In the genomic region with DNA sequence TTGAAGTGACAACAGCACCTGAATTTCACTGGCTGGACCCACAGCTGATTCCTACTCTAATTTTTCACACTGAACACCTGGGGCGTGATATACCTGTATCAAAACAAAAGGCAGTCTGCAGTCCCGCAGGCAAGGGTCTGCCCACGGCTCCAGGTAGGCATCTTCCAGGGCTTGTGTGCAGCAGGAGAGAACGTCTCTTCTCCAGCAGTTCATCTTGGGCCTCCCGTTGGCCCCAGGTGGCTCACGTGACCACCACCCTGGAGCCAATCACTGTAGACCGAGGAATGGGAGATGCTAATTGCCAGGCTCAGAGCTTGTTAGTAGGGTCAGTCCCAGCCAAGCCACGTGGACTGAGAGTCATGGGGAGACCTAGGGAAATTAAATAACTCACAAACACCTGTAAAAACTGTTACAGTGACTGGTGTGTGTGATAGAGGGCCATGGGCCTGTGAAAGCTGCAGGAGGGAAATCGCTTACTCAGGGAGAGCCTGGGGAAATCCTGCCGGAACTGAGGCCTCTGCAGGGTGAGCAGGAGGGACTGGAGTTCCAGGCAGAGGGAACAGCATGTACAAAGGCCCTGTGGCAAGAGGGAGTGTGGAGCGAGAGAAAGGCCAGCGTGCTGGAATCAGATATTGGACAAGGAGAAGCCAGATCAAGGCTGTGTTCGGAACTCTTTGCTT, we compare ENCODE assay signal across 21 cellular contexts.
DNase-seq lines count a peak whose midpoint lies in the region; ATAC-seq, FAIRE-seq and TF ChIP-seq lines count a peak whose summit lies in the region.
"Had no signal": no experiment of that assay in that cellular context is flagged by ENCODE, and none has a peak within 500 bp of the region (broad histone marks: within the 10 kb centered on the region; RNA-seq: fewer than 3 reads in every experiment).

No MANE protein-coding gene starts in this region.

- TF ChIP-seq EP300 in K562 (IDR thresholded peaks at IDR 0.05; ENCODE audit: low read length): no peak

- DNase-seq in IMR-90: no peak
- peak; percentile 87 for DNase-seq in NCI-H82 (lab: John Stamatoyannopoulos, UW)
- DNase-seq in K562 (ENCODE audit: extremely low read depth in 1 of 4, low spot score in 3 of 4): no peak
- no peak for DNase-seq in nephron progenitor cell
- no peak for DNase-seq in GF-D8 (lab: John Stamatoyannopoulos, UW)
- no peak for DNase-seq in right atrium auricular region (ENCODE audit: low spot score)
- DNase-seq: ACHN, AML-193, GDM1, GM23248, NCI-H1048, NCI-H1436 treated with DMSO at 0.1 percent for 48 hours, NCI-H2029 treated with DMSO at 0.1 percent for 48 hours, NCI-H510A treated with DMSO at 0.1 percent for 48 hours, RPMI8226 had no signal

- peak overlapping the region; percentile 7 for H2AK9ac ChIP-seq in IMR-90 (replicated peaks; ENCODE audit: low read depth, low read length, poor library complexity)

- no peak for ATAC-seq in IMR-90 (ENCODE audit: low read depth)
- no peak for ATAC-seq in K562
- ATAC-seq in esophagus mucosa: no peak
- ATAC-seq: HCT116 had no signal

- H3K9ac ChIP-seq in IMR-90 (ENCODE audit: low read depth, low read length) (no peak overlapping the region), K562 (ENCODE audit: insufficient read depth in 1 of 2, low read depth in 2 of 2, low read length in 2 of 2) (no peak overlapping the region)
- H3K9ac ChIP-seq: GM23248 had no signal

- no peak for TF ChIP-seq POLR2A in IMR-90 (IDR thresholded peaks at IDR 0.05; ENCODE audit: low read depth, low read length)
- TF ChIP-seq POLR2A in K562 (conservative IDR thresholded peaks at IDR 0.05): no peak

- TF ChIP-seq RAD21 in IMR-90 (IDR thresholded peaks at IDR 0.05; ENCODE audit: low read length): no peak
- TF ChIP-seq RAD21 in K562 (CRISPR knock-in tag; conservative IDR thresholded peaks at IDR 0.05 in 1 of 2, IDR thresholded peaks at IDR 0.05 in 1 of 2): no peak

- no peak overlapping the region for H3K4ac ChIP-seq in IMR-90 (ENCODE audit: low read depth, low read length)

- H3K4me2 ChIP-seq in IMR-90 (ENCODE audit: low read depth, low read length) (no peak overlapping the region), K562 (ENCODE audit: insufficient read depth, low read length) (no peak overlapping the region)

- POLR2A ChIA-PET in IMR-90 (lab: Charles Lee; ENCODE audit: unreplicated experiment) (no interaction called here), K562 (lab: Yijun Ruan, JAX) (interaction anchor here (1.1 kb wide), 1 partner anchor 12 kb away, joined by 3 read pairs; no protein-coding TSS in a partner anchor)

- H3K4me1 ChIP-seq in IMR-90 (ENCODE audit: control insufficient read depth, insufficient read depth, low read length) (no peaks in the 10 kb centered on the region; the same call in 1 of the 2 replicates), K562 (replicated peaks in 1 of 2; ENCODE audit: control insufficient read depth in 2 of 2, insufficient read depth in 2 of 2, low read length in 2 of 2) (no peaks in the 10 kb centered on the region), right atrium auricular region (no peaks in the 10 kb centered on the region)
- H3K4me1 ChIP-seq: SJSA1 had no signal

- no peak overlapping the region for H3K14ac ChIP-seq in IMR-90 (replicated peaks; ENCODE audit: low read depth, low read length)

- H3K18ac ChIP-seq in IMR-90 (ENCODE audit: low read depth, low read length): no peak overlapping the region

- in situ Hi-C loops in IMR-90 (cut with MboI; ENCODE audit: low sequenced_read_pairs) (no loop called here), K562 (cut with MboI) (no loop called here)

- H3K79me2 ChIP-seq in K562 (ENCODE audit: control insufficient read depth, insufficient read depth, low read length): no peaks in the 10 kb centered on the region

- no peak overlapping the region for H3K23ac ChIP-seq in IMR-90 (ENCODE audit: low read depth, low read length)

- intact Hi-C loops in IMR-90 (cut with micrococcal nuclease): no loop called here
- intact Hi-C loops in K562 (cut with micrococcal nuclease): no loop called here

- peak overlapping the region; percentile 29 for H3K4me3 Mint-ChIP-seq in nephron progenitor cell

- no peaks in the 10 kb centered on the region; the same call in 1 of the 2 replicates for H3K9me3 ChIP-seq in IMR-90 (ENCODE audit: control insufficient read depth, insufficient read depth, low read length)
- H3K9me3 ChIP-seq in K562 (replicated peaks; ENCODE audit: control insufficient read depth, insufficient read depth, low read depth, low read length): no peaks in the 10 kb centered on the region
- H3K9me3 ChIP-seq in right atrium auricular region: peaks cover 0 to 9% of the 10 kb centered on the region in 2 donors
- H3K9me3 ChIP-seq: SJSA1 had no signal

- peaks cover 31% of the 10 kb centered on the region for H3K4me1 Mint-ChIP-seq in nephron progenitor cell
- H3K4me1 Mint-ChIP-seq: CD14-positive monocyte had no signal

- H3K56ac ChIP-seq in IMR-90 (ENCODE audit: extremely low read depth, insufficient read depth, low read length): no peak overlapping the region

- WGBS in IMR-90 (ENCODE audit: extremely low coverage in 2 of 2, insufficient read length in 1 of 2), 2 experiments: 89% methylated on average over 4 of the region's 13 CpGs; no CpG with 5 or more reads in 1 of the 2 experiments
- WGBS in K562 (ENCODE audit: insufficient coverage, low coverage, missing lambda C conversion rate): 4% methylated on average over 12 of the region's 13 CpGs

- no peak overlapping the region for H4K91ac ChIP-seq in IMR-90 (ENCODE audit: insufficient read depth, low read depth, low read length)

- no peak overlapping the region for H2AFZ ChIP-seq in IMR-90 (replicated peaks; ENCODE audit: low read length, poor library complexity)
- H2AFZ ChIP-seq in K562 (ENCODE audit: low read depth, low read length): no peak overlapping the region
- H2AFZ ChIP-seq: GM23248 had no signal

- no peak overlapping the region for H2BK20ac ChIP-seq in IMR-90 (ENCODE audit: low read depth, low read length)

- no peak overlapping the region for H4K8ac ChIP-seq in IMR-90 (ENCODE audit: low read depth in 2 of 2, low read length in 2 of 2)

- H3K4me3 ChIP-seq in IMR-90 (ENCODE audit: insufficient read depth, low read depth, low read length): no peak overlapping the region
- H3K4me3 ChIP-seq in K562: no peak overlapping the region
- H3K4me3 ChIP-seq in right atrium auricular region: no peak overlapping the region
- H3K4me3 ChIP-seq: GM23248, SJSA1 had no signal

- H3K9me3 Mint-ChIP-seq in nephron progenitor cell: peaks cover 21% of the 10 kb centered on the region

- CTCF ChIA-PET in IMR-90 (lab: Yijun Ruan, JAX) (no interaction called here), K562 (lab: Yijun Ruan, JAX; ENCODE audit: low intra/inter-chr PET ratio) (no interaction called here)

- H3K27me3 ChIP-seq in IMR-90 (ENCODE audit: control insufficient read depth, insufficient read depth, low read length) (no peaks in the 10 kb centered on the region), K562 (ENCODE audit: control insufficient read depth in 2 of 2, insufficient read depth in 2 of 2, low read length in 2 of 2) (peaks cover 10 to 18% of the 10 kb centered on the region in 2 experiments; a peak in 2 of 5 replicates), right atrium auricular region (no peaks in the 10 kb centered on the region)

- peaks cover 12% of the 10 kb centered on the region for H3K36me3 Mint-ChIP-seq in nephron progenitor cell (ENCODE audit: low read depth)
- H3K36me3 Mint-ChIP-seq: CD14-positive monocyte had no signal

- FAIRE-seq in K562 (lab: Jason Lieb, UNC): no peak
- FAIRE-seq: GM12891, GM18507 had no signal

- peaks cover 5% of the 10 kb centered on the region for H3K27me3 Mint-ChIP-seq in nephron progenitor cell (ENCODE audit: low read depth, poor library complexity)

- H4K20me1 ChIP-seq in IMR-90 (ENCODE audit: insufficient read depth, low read length): no peaks in the 10 kb centered on the region
- H4K20me1 ChIP-seq in K562 (replicated peaks; ENCODE audit: control insufficient read depth, insufficient read depth, low read length): no peaks in the 10 kb centered on the region

- H2BK120ac ChIP-seq in IMR-90 (ENCODE audit: low read depth, low read length): no peak overlapping the region

- H3K9me1 ChIP-seq in IMR-90 (ENCODE audit: insufficient read depth, low read length) (peaks cover 6% of the 10 kb centered on the region; the same call in 1 of the 2 replicates), K562 (ENCODE audit: control insufficient read depth, insufficient read depth, low read length) (no peaks in the 10 kb centered on the region)

- no peak overlapping the region for H4K5ac ChIP-seq in IMR-90 (ENCODE audit: low read depth, low read length)

- H3K27ac ChIP-seq in IMR-90 (ENCODE audit: insufficient read depth, low read length): no peak overlapping the region
- H3K27ac ChIP-seq in K562 (ENCODE audit: extremely low read depth, low read depth, low read length): no peak overlapping the region
- no peak overlapping the region for H3K27ac ChIP-seq in right atrium auricular region
- H3K27ac ChIP-seq: GM23248, SJSA1 had no signal

- BruUV-seq in IMR-90 (replicated peaks; lab: Mats Ljungman, UMichigan) (no TSS peak), K562 (replicated peaks; lab: Mats Ljungman, UMichigan) (no TSS peak)

- no peak for TF ChIP-seq CTCF in IMR-90 (conservative IDR thresholded peaks at IDR 0.05; ENCODE audit: low read depth, low read length)
- no peak for TF ChIP-seq CTCF in K562 (IDR thresholded peaks at IDR 0.05 in 2 of 3, conservative IDR thresholded peaks at IDR 0.05 in 1 of 3; ENCODE audit: insufficient read depth in 2 of 3, low read depth in 1 of 3, low read length in 3 of 3)
- TF ChIP-seq CTCF in nephron progenitor cell (IDR thresholded peaks at IDR 0.05): no peak
- TF ChIP-seq CTCF in right atrium auricular region (IDR thresholded peaks at IDR 0.05): no peak

- dilution Hi-C loops in IMR-90 (cut with HindIII; ENCODE audit: low sequenced_read_pairs, unreplicated experiment): no loop called here

- no peak overlapping the region for H2AK5ac ChIP-seq in IMR-90 (ENCODE audit: low read depth, low read length)

- H3K36me3 ChIP-seq in IMR-90 (ENCODE audit: control insufficient read depth, insufficient read depth, low read length) (no peaks in the 10 kb centered on the region), K562 (ENCODE audit: control insufficient read depth, insufficient read depth, low read length) (no peaks in the 10 kb centered on the region), right atrium auricular region (no peaks in the 10 kb centered on the region)
- H3K36me3 ChIP-seq: SJSA1 had no signal

- H2BK5ac ChIP-seq in IMR-90 (ENCODE audit: low read depth, low read length, poor library complexity, severe bottlenecking): no peak overlapping the region

- no peaks in the 10 kb centered on the region; a peak in 1 of 4 replicates for H3K79me1 ChIP-seq in IMR-90 (ENCODE audit: low read depth in 1 of 2, low read length in 2 of 2)

- no peak overlapping the region for H2BK15ac ChIP-seq in IMR-90 (ENCODE audit: low read depth, low read length)

- no peak overlapping the region for H3K27ac Mint-ChIP-seq in nephron progenitor cell

TF ChIP-seq in IMR-90, 13 proteins besides CTCF, POLR2A, EP300 and RAD21:
- TF ChIP-seq RFX5 (IDR thresholded peaks at IDR 0.05; ENCODE audit: low read depth, low read length) (no peak), CEBPB (IDR thresholded peaks at IDR 0.05; ENCODE audit: low read depth, low read length) (no peak)
TF ChIP-seq in IMR-90: peak in this region for 0.

TF ChIP-seq in K562, 482 proteins besides CTCF, POLR2A, EP300 and RAD21 (continues in another document):
- TF ChIP-seq KLF16 (IDR thresholded peaks at IDR 0.05): no peak
